In genomic region chr19:18278521-18279265, GRCh38 we compare ENCODE assay signal across 6 cellular contexts. TPM values are rescaled to one million over a fixed set of nuclear protein-coding genes. Genes with fewer than 3 reads are reported as not detected.
DNase-seq lines count a peak whose midpoint lies in the region; ATAC-seq and TF ChIP-seq lines count a peak whose summit lies in the region.

No MANE protein-coding gene starts in this region.

- no peak overlapping the region for H3K4ac ChIP-seq in mesenchymal stem cell (ENCODE audit: low read depth in 1 of 2, low read length in 2 of 2)

- no peak overlapping the region for H4K8ac ChIP-seq in mesenchymal stem cell (ENCODE audit: low read length)

- no peak for ATAC-seq in activated naive CD4-positive, alpha-beta T cell treated with anti-CD3 and anti-CD28 coated beads, Interleukin-2, amount 50 U/mL, for 72 hours
- ATAC-seq in HG02870 (IDR thresholded peaks at IDR 0.05; ENCODE audit: unreplicated experiment) (no peak), GM18909 (IDR thresholded peaks at IDR 0.05; ENCODE audit: poor library complexity, unreplicated experiment) (no peak)

- peaks cover 45% of the 10 kb centered on the region for H3K4me1 ChIP-seq in mesenchymal stem cell (ENCODE audit: control insufficient read depth, insufficient read depth, low read depth, low read length)

- WGBS in mesenchymal stem cell, result 85% methylated on average over 10 of the region's 10 CpGs

- peak; percentile 5; the same call in 1 of the 2 replicates for TF ChIP-seq RAD21 in Ishikawa (IDR thresholded peaks at IDR 0.05; ENCODE audit: low read depth)

- H3K14ac ChIP-seq in mesenchymal stem cell (ENCODE audit: low read length in 2 of 2), result no peak overlapping the region

- TF ChIP-seq EP300 in Ishikawa (IDR thresholded peaks at IDR 0.05; ENCODE audit: borderline replicate concordance), result no peak

- H2BK15ac ChIP-seq in mesenchymal stem cell (ENCODE audit: low read depth, poor library complexity, severe bottlenecking), result no peak overlapping the region

- no peaks in the 10 kb centered on the region for H3K9me3 ChIP-seq in mesenchymal stem cell (ENCODE audit: control insufficient read depth, low read length)

- peak overlapping the region; percentile 95 to 100 for H3K27ac Mint-ChIP-seq in activated naive CD4-positive, alpha-beta T cell treated with anti-CD3 and anti-CD28 coated beads, Interleukin-2, amount 50 U/mL, for 72 hours

- no peaks in the 10 kb centered on the region for H3K9me3 Mint-ChIP-seq in activated naive CD4-positive, alpha-beta T cell treated with anti-CD3 and anti-CD28 coated beads, Interleukin-2, amount 50 U/mL, for 72 hours

- peaks cover 3% of the 10 kb centered on the region for H3K79me1 ChIP-seq in mesenchymal stem cell (replicated peaks; ENCODE audit: low read length, poor library complexity, severe bottlenecking)

- H3K27ac ChIP-seq in mesenchymal stem cell (ENCODE audit: low read length, poor library complexity, severe bottlenecking), result peak overlapping the region; percentile 52

- H2AFZ ChIP-seq in mesenchymal stem cell (ENCODE audit: low read depth, low read length), result no peak overlapping the region

- no peak overlapping the region for H2AK5ac ChIP-seq in mesenchymal stem cell (ENCODE audit: low read length, severe bottlenecking)

- no peaks in the 10 kb centered on the region for H3K27me3 ChIP-seq in mesenchymal stem cell (ENCODE audit: control insufficient read depth in 1 of 2, insufficient read depth in 1 of 2, low read length in 2 of 2)

- H2BK5ac ChIP-seq in mesenchymal stem cell (ENCODE audit: low read depth, low read length, poor library complexity, severe bottlenecking), result no peak overlapping the region

- H3K4me3 ChIP-seq in mesenchymal stem cell (ENCODE audit: insufficient read depth in 1 of 2, low read depth in 1 of 2, low read length in 2 of 2), result peak overlapping the region; percentile 58 to 98

- no peak overlapping the region for H2BK12ac ChIP-seq in mesenchymal stem cell (ENCODE audit: low read length in 2 of 2)

- peak overlapping the region; percentile 76 for H3K4me2 ChIP-seq in mesenchymal stem cell (ENCODE audit: low read length, poor library complexity, severe bottlenecking)

- H2BK120ac ChIP-seq in mesenchymal stem cell (ENCODE audit: low read depth, low read length), result no peak overlapping the region

- no peak overlapping the region for H4K91ac ChIP-seq in mesenchymal stem cell (ENCODE audit: low read length)

- H3K23ac ChIP-seq in mesenchymal stem cell (ENCODE audit: low read length in 2 of 2), result no peak overlapping the region

- H3K18ac ChIP-seq in mesenchymal stem cell (ENCODE audit: low read depth in 1 of 2, low read length in 2 of 2), result no peak overlapping the region

- peak overlapping the region; percentile 100 for H3K9ac ChIP-seq in mesenchymal stem cell (ENCODE audit: low read length)

- peak in 1 of 2 donors; percentile 60 for DNase-seq in activated naive CD4-positive, alpha-beta T cell treated with anti-CD3 and anti-CD28 coated beads, Interleukin-2, amount 50 U/mL, for 72 hours (ENCODE audit: low spot score in 2 of 2)
- DNase-seq in mesenchymal stem cell (peak; percentile 82), NCI-H2029 treated with DMSO at 0.1 percent for 48 hours (lab: John Stamatoyannopoulos, UW) (no peak)

- peaks cover 20 to 24% of the 10 kb centered on the region in 2 donors for H3K36me3 Mint-ChIP-seq in activated naive CD4-positive, alpha-beta T cell treated with anti-CD3 and anti-CD28 coated beads, Interleukin-2, amount 50 U/mL, for 72 hours

- H3K36me3 ChIP-seq in mesenchymal stem cell (ENCODE audit: control insufficient read depth in 1 of 2, insufficient read depth in 2 of 2, low read depth in 1 of 2, low read length in 2 of 2), result peaks cover 24 to 25% of the 10 kb centered on the region in 2 experiments

TF ChIP-seq in Ishikawa, 13 proteins besides CTCF, POLR2A, EP300 and RAD21:
- TF ChIP-seq YY1 (IDR thresholded peaks at IDR 0.05; ENCODE audit: low read depth), result no peak
- TF ChIP-seq MAX (IDR thresholded peaks at IDR 0.05), result no peak
- TF ChIP-seq TEAD4 (IDR thresholded peaks at IDR 0.05), result no peak
- TF ChIP-seq EGR1 (IDR thresholded peaks at IDR 0.05), result no peak
- no peak for TF ChIP-seq USF1 (IDR thresholded peaks at IDR 0.05)
- no peak for TF ChIP-seq FOXM1 (IDR thresholded peaks at IDR 0.05; ENCODE audit: borderline replicate concordance, low read depth)
- no peak for TF ChIP-seq TCF12 (IDR thresholded peaks at IDR 0.05; ENCODE audit: low read depth)
- TF ChIP-seq ZBTB7A (IDR thresholded peaks at IDR 0.05; ENCODE audit: low read depth), result no peak
- no peak for TF ChIP-seq CEBPB (IDR thresholded peaks at IDR 0.05)
- TF ChIP-seq NFIC (IDR thresholded peaks at IDR 0.05), result no peak
- TF ChIP-seq CREB1 (IDR thresholded peaks at IDR 0.05; ENCODE audit: low read depth), result no peak

RNA-seq across cellular contexts. Expression of gene JUND, which starts 2.7 kb away (rescaled TPM):
- 100 to 1,000 TPM; 213 to 255 TPM for total RNA-seq in activated naive CD4-positive, alpha-beta T cell treated with anti-CD3 and anti-CD28 coated beads, Interleukin-2, amount 50 U/mL, for 72 hours
- polyA plus RNA-seq in mesenchymal stem cell (2013, experiment 1 of 2), result 173 TPM
- polyA plus RNA-seq in mesenchymal stem cell (2013, experiment 2 of 2), result 178 TPM

RNA-seq across cellular contexts. Expression of gene IQCN, which starts 4.4 kb away (rescaled TPM):
- 1 to 10 TPM in 1 of 2 donors, under 1 TPM in 1; 0.45 to 1.5 TPM for total RNA-seq in activated naive CD4-positive, alpha-beta T cell treated with anti-CD3 and anti-CD28 coated beads, Interleukin-2, amount 50 U/mL, for 72 hours
- polyA plus RNA-seq in mesenchymal stem cell (2013, experiment 1 of 2), result 0.30 TPM
- 0.33 TPM for polyA plus RNA-seq in mesenchymal stem cell (2013, experiment 2 of 2)

RNA-seq across cellular contexts. Expression of gene LSM4, which starts 44.2 kb away (rescaled TPM):
- 100 to 1,000 TPM; 280 to 379 TPM for total RNA-seq in activated naive CD4-positive, alpha-beta T cell treated with anti-CD3 and anti-CD28 coated beads, Interleukin-2, amount 50 U/mL, for 72 hours
- 97.6 TPM for polyA plus RNA-seq in mesenchymal stem cell (2013, experiment 1 of 2)
- polyA plus RNA-seq in mesenchymal stem cell (2013, experiment 2 of 2), result 98.6 TPM

RNA-seq across cellular contexts. Expression of gene PDE4C, which starts 52.5 kb away (rescaled TPM):
- total RNA-seq in activated naive CD4-positive, alpha-beta T cell treated with anti-CD3 and anti-CD28 coated beads, Interleukin-2, amount 50 U/mL, for 72 hours, result 1 to 10 TPM in 1 of 2 donors, under 1 TPM in 1; 0.12 to 1.0 TPM
- 0.04 TPM for polyA plus RNA-seq in mesenchymal stem cell (2013, experiment 1 of 2)
- polyA plus RNA-seq in mesenchymal stem cell (2013, experiment 2 of 2), result not detected
